Comparison of ENCODE assay signal across 1 cellular context in genomic region chr5:169302046-169302445, GRCh38.
TF ChIP-seq lines count a peak whose summit lies in the region.

No MANE protein-coding gene starts in this region.

TF ChIP-seq in WTC11, 78 proteins besides CTCF, POLR2A, EP300 and RAD21 (continued from another document):
- TF ChIP-seq ERG (CRISPR knock-in tag; IDR thresholded peaks at IDR 0.05) (no peak), NR3C1 (CRISPR knock-in tag; conservative IDR thresholded peaks at IDR 0.05; ENCODE audit: low read depth) (no peak), NFE2L1 (CRISPR knock-in tag; IDR thresholded peaks at IDR 0.05) (no peak), TP53 (CRISPR knock-in tag; IDR thresholded peaks at IDR 0.05) (no peak), ZNF512 (CRISPR knock-in tag; IDR thresholded peaks at IDR 0.05; ENCODE audit: borderline replicate concordance) (no peak)
